Comparison of ENCODE assay signal across 12 cellular contexts in genomic region chr5:10229306-10230048, GRCh38. TPM values are rescaled to one million over a fixed set of nuclear protein-coding genes. Genes with fewer than 3 reads are reported as not detected.
DNase-seq lines count a peak whose midpoint lies in the region; ATAC-seq, FAIRE-seq and TF ChIP-seq lines count a peak whose summit lies in the region.
"Had no signal": no experiment of that assay in that cellular context is flagged by ENCODE, and none has a peak within 500 bp of the region (broad histone marks: within the 10 kb centered on the region; RNA-seq: fewer than 3 reads in every experiment).

No MANE protein-coding gene starts in this region.

- CTCF ChIA-PET in SK-N-SH (lab: Yijun Ruan, JAX), result interaction anchor here (0.9 kb wide), 1 partner anchor 13 kb away, joined by 3 read pairs; no protein-coding TSS in a partner anchor

- TF ChIP-seq EP300 in SK-N-SH (IDR thresholded peaks at IDR 0.05; ENCODE audit: borderline replicate concordance in 1 of 2, low read depth in 1 of 2, low read length in 1 of 2), result no peak

- H3K4me1 ChIP-seq in SK-N-SH (ENCODE audit: control insufficient read depth in 1 of 2, insufficient read depth in 2 of 2, low read depth in 1 of 2, low read length in 1 of 2), result peaks cover 0 to 18% of the 10 kb centered on the region in 2 experiments; a peak in 3 of 4 replicates

- TF ChIP-seq CTCF in SK-N-SH (IDR thresholded peaks at IDR 0.05) (peak; percentile 46), GM13976 (IDR thresholded peaks at IDR 0.05; ENCODE audit: borderline replicate concordance, control extremely low read depth, extremely low read depth, insufficient read depth, missing control alignments) (no peak)

- WGBS in SK-N-SH (ENCODE audit: low lambda C conversion rate), result 78% methylated on average over 11 of the region's 11 CpGs

- H2AFZ ChIP-seq in SK-N-SH (ENCODE audit: low read depth), result peak overlapping the region; percentile 17; the same call in 1 of the 2 replicates

- peak overlapping the region; percentile 18; the same call in 1 of the 2 replicates for H3K4me2 ChIP-seq in SK-N-SH

- DNase-seq in NCI-H82 (lab: John Stamatoyannopoulos, UW) (peak; percentile 17), NCI-H82 treated with DMSO at 0.1 percent for 48 hours (lab: John Stamatoyannopoulos, UW; ENCODE audit: unreplicated experiment) (no peak), SK-N-SH (no peak), fibroblast of the conjunctiva (ENCODE audit: low read depth) (peak; percentile 18), urothelium cell line (ENCODE audit: low spot score) (peak; percentile 51), GM13976 (ENCODE audit: low spot score) (no peak), mesenteric fat pad (ENCODE audit: low spot score) (no peak)
- DNase-seq: AML-193, naive B cell, T-helper 2 cell had no signal

- 0 out of 2 replicates have a peak overlapping the region, but pooled peaks have one; percentile 6 for H3K9ac ChIP-seq in SK-N-SH

- H3K4me3 ChIP-seq in SK-N-SH (ENCODE audit: low read depth in 2 of 2, low read length in 1 of 2), result no peak overlapping the region

- H3F3A ChIP-seq in SK-N-SH (replicated peaks; ENCODE audit: insufficient read depth), result peaks cover 4% of the 10 kb centered on the region

- H3K9me2 ChIP-seq in SK-N-SH, result no peaks in the 10 kb centered on the region

- POLR2A ChIA-PET in SK-N-SH (lab: Yijun Ruan, JAX), result no interaction called here

- H3K79me2 ChIP-seq in SK-N-SH (ENCODE audit: insufficient read depth), result no peaks in the 10 kb centered on the region

- TF ChIP-seq RAD21 in SK-N-SH (IDR thresholded peaks at IDR 0.05; ENCODE audit: low read length), result no peak

- H4K20me1 ChIP-seq in SK-N-SH (ENCODE audit: insufficient read depth), result no peaks in the 10 kb centered on the region

- no peak for ATAC-seq in HG03280 (IDR thresholded peaks at IDR 0.05; ENCODE audit: unreplicated experiment)

- FAIRE-seq in urothelium cell line (lab: Jason Lieb, UNC), result peak; percentile 27
- FAIRE-seq: endometrium had no signal

- in situ Hi-C loops in GM13976 (cut with MboI; ENCODE audit: low sequenced_read_pairs, unreplicated experiment), result no loop called here

- H3K36me3 ChIP-seq in SK-N-SH (replicated peaks in 1 of 2; ENCODE audit: control insufficient read depth in 1 of 2, insufficient read depth in 2 of 2, low read length in 1 of 2), result peaks cover 0 to 1% of the 10 kb centered on the region in 2 experiments

- H3K27ac ChIP-seq in SK-N-SH (ENCODE audit: low read depth in 2 of 2, low read length in 1 of 2), result peak overlapping the region in 1 of 2 experiments; percentile 65; a peak in 2 of 4 replicates

- no peaks in the 10 kb centered on the region for H3K27me3 ChIP-seq in SK-N-SH (ENCODE audit: insufficient read depth)

- H3K9me3 ChIP-seq in SK-N-SH, result no peaks in the 10 kb centered on the region

TF ChIP-seq in SK-N-SH, 30 proteins besides CTCF, POLR2A, EP300 and RAD21:
- TF ChIP-seq FOSL2 (IDR thresholded peaks at IDR 0.05; ENCODE audit: borderline replicate concordance, low read depth) (peak; percentile 42), YY1 (IDR thresholded peaks at IDR 0.05; ENCODE audit: low read depth) (no peak), GATA2 (CRISPR knock-in tag; IDR thresholded peaks at IDR 0.05) (no peak), MEF2A (IDR thresholded peaks at IDR 0.05; ENCODE audit: borderline replicate concordance, low read depth) (peak; percentile 92), EZH2phosphoT487 (IDR thresholded peaks at IDR 0.05; ENCODE audit: borderline replicate concordance, low read depth) (no peak)

RNA-seq across cellular contexts. Expression of gene ATPSCKMT, which starts 20.2 kb away (rescaled TPM):
- 16.6 and 31.9 TPM in 2 replicates for polyA plus RNA-seq in SK-N-SH (2012; rRNA removed)
- polyA plus RNA-seq in SK-N-SH (2012; cell fraction: cytosol; rRNA removed), result 27.1 and 31.5 TPM in 2 replicates
- polyA plus RNA-seq in SK-N-SH (2012; cell fraction: nucleus; rRNA removed), result 13.9 and 14.7 TPM in 2 replicates
- total RNA-seq in mesenteric fat pad, result 16.5 TPM

RNA-seq across cellular contexts. Expression of gene CCT5, which starts 20.6 kb away (rescaled TPM):
- 378 and 472 TPM in 2 replicates for polyA plus RNA-seq in SK-N-SH (2012; rRNA removed)
- polyA plus RNA-seq in SK-N-SH (2012; cell fraction: cytosol; rRNA removed), result 485 and 492 TPM in 2 replicates
- 288 and 386 TPM in 2 replicates for polyA plus RNA-seq in SK-N-SH (2012; cell fraction: nucleus; rRNA removed)
- 202 TPM for total RNA-seq in mesenteric fat pad

Comparison
In these comparisons a context has a peak if more than half of its experiments do, and no peak if none do; other contexts are left out.
1. DNase-seq: peak in NCI-H82 (single experiment), fibroblast of the conjunctiva (single experiment) and urothelium cell line (single experiment); none in NCI-H82 treated with DMSO at 0.1 percent for 48 hours (single experiment), SK-N-SH (single experiment), GM13976 (single experiment) and mesenteric fat pad (single experiment).